Comparison of ENCODE assay signal across 2 cellular contexts in the genomic region with DNA sequence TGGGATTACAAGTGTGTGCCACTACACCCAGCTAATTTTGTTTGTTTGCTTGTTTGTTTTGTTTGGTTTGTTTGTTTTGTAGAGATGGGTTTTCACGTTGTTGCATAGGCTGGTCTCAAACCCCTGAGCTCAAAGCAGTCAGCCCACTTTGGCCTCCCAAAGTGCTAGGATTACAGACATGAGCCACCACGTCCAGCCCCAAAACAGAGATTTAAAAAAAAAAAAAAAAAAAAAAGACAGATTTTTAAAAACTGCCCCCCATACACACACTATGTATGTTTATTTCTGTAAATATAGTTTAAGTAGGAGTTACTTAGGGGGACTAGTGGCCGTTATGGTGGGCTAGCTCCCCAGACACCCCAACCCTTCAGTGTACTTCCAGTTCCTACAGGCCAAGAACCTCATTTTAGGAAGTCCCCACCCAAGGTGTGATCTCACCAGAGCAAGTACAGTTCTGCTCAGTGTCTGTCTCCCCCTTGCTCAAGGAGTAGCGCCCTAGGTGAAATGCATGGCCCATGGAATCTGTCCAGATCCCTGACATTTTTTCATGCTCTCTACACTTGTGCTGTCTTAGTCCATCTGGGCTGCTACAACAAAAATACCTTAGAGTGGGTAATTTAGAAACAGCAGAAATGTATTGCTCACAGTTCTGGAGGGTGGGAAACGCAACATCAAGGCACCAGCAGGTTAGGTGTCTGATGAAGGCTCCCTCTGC.
TF ChIP-seq lines count a peak whose summit lies in the region.

No MANE protein-coding gene starts in this region.

TF ChIP-seq in endothelial cell of umbilical vein, 7 proteins besides CTCF, POLR2A, EP300 and RAD21:
- no peak for TF ChIP-seq FOS (IDR thresholded peaks at IDR 0.05; ENCODE audit: borderline replicate concordance, insufficient read depth, low read length)
TF ChIP-seq in endothelial cell of umbilical vein: peak in this region for 0.

TF ChIP-seq in GM23338, 12 proteins besides CTCF, POLR2A, EP300 and RAD21:
- no peak for TF ChIP-seq CREB1 (CRISPR knock-in tag; IDR thresholded peaks at IDR 0.05; ENCODE audit: low read depth)
- TF ChIP-seq, protein P1, sequence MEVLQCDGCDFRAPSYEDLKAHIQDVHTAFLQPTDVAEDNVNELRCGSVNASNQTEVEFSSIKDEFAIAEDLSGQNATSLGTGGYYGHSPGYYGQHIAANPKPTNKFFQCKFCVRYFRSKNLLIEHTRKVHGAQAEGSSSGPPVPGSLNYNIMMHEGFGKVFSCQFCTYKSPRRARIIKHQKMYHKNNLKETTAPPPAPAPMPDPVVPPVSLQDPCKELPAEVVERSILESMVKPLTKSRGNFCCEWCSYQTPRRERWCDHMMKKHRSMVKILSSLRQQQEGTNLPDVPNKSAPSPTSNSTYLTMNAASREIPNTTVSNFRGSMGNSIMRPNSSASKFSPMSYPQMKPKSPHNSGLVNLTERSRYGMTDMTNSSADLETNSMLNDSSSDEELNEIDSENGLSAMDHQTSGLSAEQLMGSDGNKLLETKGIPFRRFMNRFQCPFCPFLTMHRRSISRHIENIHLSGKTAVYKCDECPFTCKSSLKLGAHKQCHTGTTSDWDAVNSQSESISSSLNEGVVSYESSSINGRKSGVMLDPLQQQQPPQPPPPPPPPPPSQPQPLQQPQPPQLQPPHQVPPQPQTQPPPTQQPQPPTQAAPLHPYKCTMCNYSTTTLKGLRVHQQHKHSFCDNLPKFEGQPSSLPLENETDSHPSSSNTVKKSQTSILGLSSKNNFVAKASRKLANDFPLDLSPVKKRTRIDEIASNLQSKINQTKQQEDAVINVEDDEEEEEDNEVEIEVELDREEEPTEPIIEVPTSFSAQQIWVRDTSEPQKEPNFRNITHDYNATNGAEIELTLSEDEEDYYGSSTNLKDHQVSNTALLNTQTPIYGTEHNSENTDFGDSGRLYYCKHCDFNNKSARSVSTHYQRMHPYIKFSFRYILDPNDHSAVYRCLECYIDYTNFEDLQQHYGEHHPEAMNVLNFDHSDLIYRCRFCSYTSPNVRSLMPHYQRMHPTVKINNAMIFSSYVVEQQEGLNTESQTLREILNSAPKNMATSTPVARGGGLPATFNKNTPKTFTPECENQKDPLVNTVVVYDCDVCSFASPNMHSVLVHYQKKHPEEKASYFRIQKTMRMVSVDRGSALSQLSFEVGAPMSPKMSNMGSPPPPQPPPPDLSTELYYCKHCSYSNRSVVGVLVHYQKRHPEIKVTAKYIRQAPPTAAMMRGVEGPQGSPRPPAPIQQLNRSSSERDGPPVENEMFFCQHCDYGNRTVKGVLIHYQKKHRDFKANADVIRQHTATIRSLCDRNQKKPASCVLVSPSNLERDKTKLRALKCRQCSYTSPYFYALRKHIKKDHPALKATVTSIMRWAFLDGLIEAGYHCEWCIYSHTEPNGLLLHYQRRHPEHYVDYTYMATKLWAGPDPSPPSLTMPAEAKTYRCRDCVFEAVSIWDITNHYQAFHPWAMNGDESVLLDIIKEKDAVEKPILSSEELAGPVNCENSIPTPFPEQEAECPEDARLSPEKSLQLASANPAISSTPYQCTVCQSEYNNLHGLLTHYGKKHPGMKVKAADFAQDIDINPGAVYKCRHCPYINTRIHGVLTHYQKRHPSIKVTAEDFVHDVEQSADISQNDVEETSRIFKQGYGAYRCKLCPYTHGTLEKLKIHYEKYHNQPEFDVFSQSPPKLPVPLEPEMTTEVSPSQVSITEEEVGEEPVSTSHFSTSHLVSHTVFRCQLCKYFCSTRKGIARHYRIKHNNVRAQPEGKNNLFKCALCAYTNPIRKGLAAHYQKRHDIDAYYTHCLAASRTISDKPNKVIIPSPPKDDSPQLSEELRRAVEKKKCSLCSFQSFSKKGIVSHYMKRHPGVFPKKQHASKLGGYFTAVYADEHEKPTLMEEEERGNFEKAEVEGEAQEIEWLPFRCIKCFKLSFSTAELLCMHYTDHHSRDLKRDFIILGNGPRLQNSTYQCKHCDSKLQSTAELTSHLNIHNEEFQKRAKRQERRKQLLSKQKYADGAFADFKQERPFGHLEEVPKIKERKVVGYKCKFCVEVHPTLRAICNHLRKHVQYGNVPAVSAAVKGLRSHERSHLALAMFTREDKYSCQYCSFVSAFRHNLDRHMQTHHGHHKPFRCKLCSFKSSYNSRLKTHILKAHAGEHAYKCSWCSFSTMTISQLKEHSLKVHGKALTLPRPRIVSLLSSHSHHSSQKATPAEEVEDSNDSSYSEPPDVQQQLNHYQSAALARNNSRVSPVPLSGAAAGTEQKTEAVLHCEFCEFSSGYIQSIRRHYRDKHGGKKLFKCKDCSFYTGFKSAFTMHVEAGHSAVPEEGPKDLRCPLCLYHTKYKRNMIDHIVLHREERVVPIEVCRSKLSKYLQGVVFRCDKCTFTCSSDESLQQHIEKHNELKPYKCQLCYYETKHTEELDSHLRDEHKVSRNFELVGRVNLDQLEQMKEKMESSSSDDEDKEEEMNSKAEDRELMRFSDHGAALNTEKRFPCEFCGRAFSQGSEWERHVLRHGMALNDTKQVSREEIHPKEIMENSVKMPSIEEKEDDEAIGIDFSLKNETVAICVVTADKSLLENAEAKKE (CRISPR knock-in tag; IDR thresholded peaks at IDR 0.05), result no peak
- no peak for TF ChIP-seq NANOG (IDR thresholded peaks at IDR 0.05; ENCODE audit: borderline replicate concordance)
- TF ChIP-seq, protein P2, sequence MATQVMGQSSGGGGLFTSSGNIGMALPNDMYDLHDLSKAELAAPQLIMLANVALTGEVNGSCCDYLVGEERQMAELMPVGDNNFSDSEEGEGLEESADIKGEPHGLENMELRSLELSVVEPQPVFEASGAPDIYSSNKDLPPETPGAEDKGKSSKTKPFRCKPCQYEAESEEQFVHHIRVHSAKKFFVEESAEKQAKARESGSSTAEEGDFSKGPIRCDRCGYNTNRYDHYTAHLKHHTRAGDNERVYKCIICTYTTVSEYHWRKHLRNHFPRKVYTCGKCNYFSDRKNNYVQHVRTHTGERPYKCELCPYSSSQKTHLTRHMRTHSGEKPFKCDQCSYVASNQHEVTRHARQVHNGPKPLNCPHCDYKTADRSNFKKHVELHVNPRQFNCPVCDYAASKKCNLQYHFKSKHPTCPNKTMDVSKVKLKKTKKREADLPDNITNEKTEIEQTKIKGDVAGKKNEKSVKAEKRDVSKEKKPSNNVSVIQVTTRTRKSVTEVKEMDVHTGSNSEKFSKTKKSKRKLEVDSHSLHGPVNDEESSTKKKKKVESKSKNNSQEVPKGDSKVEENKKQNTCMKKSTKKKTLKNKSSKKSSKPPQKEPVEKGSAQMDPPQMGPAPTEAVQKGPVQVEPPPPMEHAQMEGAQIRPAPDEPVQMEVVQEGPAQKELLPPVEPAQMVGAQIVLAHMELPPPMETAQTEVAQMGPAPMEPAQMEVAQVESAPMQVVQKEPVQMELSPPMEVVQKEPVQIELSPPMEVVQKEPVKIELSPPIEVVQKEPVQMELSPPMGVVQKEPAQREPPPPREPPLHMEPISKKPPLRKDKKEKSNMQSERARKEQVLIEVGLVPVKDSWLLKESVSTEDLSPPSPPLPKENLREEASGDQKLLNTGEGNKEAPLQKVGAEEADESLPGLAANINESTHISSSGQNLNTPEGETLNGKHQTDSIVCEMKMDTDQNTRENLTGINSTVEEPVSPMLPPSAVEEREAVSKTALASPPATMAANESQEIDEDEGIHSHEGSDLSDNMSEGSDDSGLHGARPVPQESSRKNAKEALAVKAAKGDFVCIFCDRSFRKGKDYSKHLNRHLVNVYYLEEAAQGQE (IDR thresholded peaks at IDR 0.05; ENCODE audit: unreplicated experiment), result no peak
- no peak for TF ChIP-seq EZH2 (IDR thresholded peaks at IDR 0.05; ENCODE audit: low read depth, unreplicated experiment)
- no peak for TF ChIP-seq ZNF114 (CRISPR knock-in tag; IDR thresholded peaks at IDR 0.05)
- TF ChIP-seq POLR2AphosphoS5 (IDR thresholded peaks at IDR 0.05; ENCODE audit: low read depth), result no peak
- TF ChIP-seq STAT1 (IDR thresholded peaks at IDR 0.05; ENCODE audit: unreplicated experiment), result no peak
- TF ChIP-seq EZH2phosphoT487 (IDR thresholded peaks at IDR 0.05; ENCODE audit: unreplicated experiment), result no peak
- TF ChIP-seq ZNF331 (CRISPR knock-in tag; IDR thresholded peaks at IDR 0.05; ENCODE audit: low read depth), result no peak
